Comparison of ENCODE assay signal across 2 cellular contexts in genomic region chr1:200985481-200985880, GRCh38.
TF ChIP-seq lines count a peak whose summit lies in the region.

No MANE protein-coding gene starts in this region.

TF ChIP-seq in HepG2, 621 proteins besides CTCF, POLR2A, EP300 and RAD21:
- TF ChIP-seq MLLT10 (CRISPR knock-in tag; IDR thresholded peaks at IDR 0.05) (no peak), HNRNPK (IDR thresholded peaks at IDR 0.05; ENCODE audit: low read depth, low read length, poor library complexity, severe bottlenecking) (peak; percentile 87)

TF ChIP-seq in K562, 482 proteins besides CTCF, POLR2A, EP300 and RAD21:
- TF ChIP-seq NR3C1 (CRISPR knock-in tag; IDR thresholded peaks at IDR 0.05) = no peak
- no peak for TF ChIP-seq KAT8 (IDR thresholded peaks at IDR 0.05; ENCODE audit: low read depth)
- TF ChIP-seq ZNF76 (CRISPR knock-in tag; IDR thresholded peaks at IDR 0.05; ENCODE audit: borderline replicate concordance) = no peak
- peak; percentile 45 for TF ChIP-seq PCBP2 (IDR thresholded peaks at IDR 0.05; ENCODE audit: low read depth, low read length, poor library complexity, severe bottlenecking)
- no peak for TF ChIP-seq ZNF232 (CRISPR knock-in tag; IDR thresholded peaks at IDR 0.05)
- no peak for TF ChIP-seq MAFG (tag; conservative IDR thresholded peaks at IDR 0.05)
- TF ChIP-seq POU5F1 (IDR thresholded peaks at IDR 0.05; ENCODE audit: borderline replicate concordance, low read depth, low read length, partially characterized antibody) = no peak
- peak; percentile 63 for TF ChIP-seq HNRNPK (IDR thresholded peaks at IDR 0.05; ENCODE audit: low read depth, low read length, poor library complexity, severe bottlenecking)
- no peak for TF ChIP-seq ZNF561 (CRISPR knock-in tag; conservative IDR thresholded peaks at IDR 0.05)
TF ChIP-seq in K562: peak in this region for 2.
